9 cellular contexts compared by ENCODE assay signal in genomic region chr5:98928802-98929122, GRCh38. TPM values are rescaled to one million over a fixed set of nuclear protein-coding genes. Genes with fewer than 3 reads are reported as not detected.
DNase-seq lines count a peak whose midpoint lies in the region; ATAC-seq, FAIRE-seq and TF ChIP-seq lines count a peak whose summit lies in the region.
"Had no signal": no experiment of that assay in that cellular context is flagged by ENCODE, and none has a peak within 500 bp of the region (broad histone marks: within the 10 kb centered on the region; RNA-seq: fewer than 3 reads in every experiment).

Gene CHD1 (minus strand): TSS chr5:98929007. CDS start chr5:98926386, 2,621 bp downstream.

- ATAC-seq in HG03439 (IDR thresholded peaks at IDR 0.05; ENCODE audit: unreplicated experiment), result peak; percentile 66
- peak; percentile 57 for ATAC-seq in activated CD4-positive, alpha-beta T cell treated with anti-CD3 and anti-CD28 coated beads for 36 hours

- POLR2A ChIA-PET in activated CD4-positive, alpha-beta T cell treated with anti-CD3 and anti-CD28 coated beads for 36 hours (lab: Charles Lee), result no interaction called here

- H3K4me1 ChIP-seq in BE2C, result no peaks in the 10 kb centered on the region

- peak; percentile 77 for FAIRE-seq in GM19239 (lab: Jason Lieb, UNC)
- FAIRE-seq: endometrium had no signal

- no peaks in the 10 kb centered on the region for H3K27me3 ChIP-seq in BE2C

- TF ChIP-seq CTCF in BE2C (IDR thresholded peaks at IDR 0.05; ENCODE audit: low read depth, low read length) (no peak), choroid plexus epithelial cell (conservative IDR thresholded peaks at IDR 0.05; ENCODE audit: low read depth, low read length) (no peak)

- peaks cover 56% of the 10 kb centered on the region for H3K4me1 Mint-ChIP-seq in activated CD4-positive, alpha-beta T cell treated with anti-CD3 and anti-CD28 coated beads for 36 hours

- DNase-seq in BE2C, result peak; percentile 99
- peak; percentile 66 for DNase-seq in GM19239 (ENCODE audit: insufficient read length, low spot score)
- DNase-seq in NCI-H524 (lab: John Stamatoyannopoulos, UW), result peak; percentile 90 to 95
- DNase-seq in activated CD4-positive, alpha-beta T cell treated with anti-CD3 and anti-CD28 coated beads for 36 hours, result peak; percentile 97
- DNase-seq in choroid plexus epithelial cell (ENCODE audit: low read depth), result peak; percentile 97
- peak; percentile 99 for DNase-seq in left kidney (ENCODE audit: low read depth, low spot score)
- peak; percentile 94 for DNase-seq in stimulated activated CD4-positive, alpha-beta T cell treated with anti-CD3 and anti-CD28 coated beads, Interleukin-1b, Interleukin-23, amount 100 ng/mL, for 48 hours

- H3K4me3 ChIP-seq in BE2C (ENCODE audit: low read depth, low read length) (peak within 1 kb of the TSS; percentile 73), choroid plexus epithelial cell (ENCODE audit: low read depth, low read length) (peak within 1 kb of the TSS; percentile 80)

- peak within 1 kb of the TSS; percentile 99 for H3K27ac Mint-ChIP-seq in activated CD4-positive, alpha-beta T cell treated with anti-CD3 and anti-CD28 coated beads for 36 hours

- intact Hi-C loops in activated CD4-positive, alpha-beta T cell treated with anti-CD3 and anti-CD28 coated beads for 36 hours (cut with DNase I, micrococcal nuclease), result loop anchor here (1.0 to 2.0 kb wide), 6 partner anchors 22 to 1994 kb away; partner anchors contain the start of genes RGMB (in 2 of the 2), RIOK2 (in 1 of the 2) and ST8SIA4 (in 1 of the 2)

- no peaks in the 10 kb centered on the region for H3K27me3 Mint-ChIP-seq in activated CD4-positive, alpha-beta T cell treated with anti-CD3 and anti-CD28 coated beads for 36 hours

- H3K36me3 Mint-ChIP-seq in activated CD4-positive, alpha-beta T cell treated with anti-CD3 and anti-CD28 coated beads for 36 hours (ENCODE audit: low read depth), result peaks cover 42% of the 10 kb centered on the region

- H3K36me3 ChIP-seq in BE2C, result peaks cover 22% of the 10 kb centered on the region

- H3K9me3 Mint-ChIP-seq in activated CD4-positive, alpha-beta T cell treated with anti-CD3 and anti-CD28 coated beads for 36 hours (ENCODE audit: low read depth), result peaks cover under 1% of the 10 kb centered on the region

- CTCF ChIA-PET in activated CD4-positive, alpha-beta T cell treated with anti-CD3 and anti-CD28 coated beads for 36 hours (lab: Charles Lee), result interaction anchor here (1.3 kb wide), 1 partner anchor 11 kb away, joined by 3 read pairs; no protein-coding TSS in a partner anchor

- no peaks in the 10 kb centered on the region for H3K9me3 ChIP-seq in BE2C

- H3K4me3 Mint-ChIP-seq in activated CD4-positive, alpha-beta T cell treated with anti-CD3 and anti-CD28 coated beads for 36 hours, result peak within 1 kb of the TSS; percentile 93

RNA-seq across cellular contexts. Expression of gene CHD1, which starts in this region (rescaled TPM):
- 20.3 TPM for polyA plus RNA-seq in BE2C (2012; ENCODE audit: insufficient read depth, insufficient read length, low read depth)
- total RNA-seq in activated CD4-positive, alpha-beta T cell treated with anti-CD3 and anti-CD28 coated beads for 36 hours, result 10 to 100 TPM; 50.8 to 75.5 TPM

Comparison
In these comparisons a context has a peak if more than half of its experiments do, and no peak if none do; other contexts are left out.
1. Peak in every context shown above with its lines: DNase-seq, ATAC-seq and H3K4me3 ChIP-seq.